In the genomic region with DNA sequence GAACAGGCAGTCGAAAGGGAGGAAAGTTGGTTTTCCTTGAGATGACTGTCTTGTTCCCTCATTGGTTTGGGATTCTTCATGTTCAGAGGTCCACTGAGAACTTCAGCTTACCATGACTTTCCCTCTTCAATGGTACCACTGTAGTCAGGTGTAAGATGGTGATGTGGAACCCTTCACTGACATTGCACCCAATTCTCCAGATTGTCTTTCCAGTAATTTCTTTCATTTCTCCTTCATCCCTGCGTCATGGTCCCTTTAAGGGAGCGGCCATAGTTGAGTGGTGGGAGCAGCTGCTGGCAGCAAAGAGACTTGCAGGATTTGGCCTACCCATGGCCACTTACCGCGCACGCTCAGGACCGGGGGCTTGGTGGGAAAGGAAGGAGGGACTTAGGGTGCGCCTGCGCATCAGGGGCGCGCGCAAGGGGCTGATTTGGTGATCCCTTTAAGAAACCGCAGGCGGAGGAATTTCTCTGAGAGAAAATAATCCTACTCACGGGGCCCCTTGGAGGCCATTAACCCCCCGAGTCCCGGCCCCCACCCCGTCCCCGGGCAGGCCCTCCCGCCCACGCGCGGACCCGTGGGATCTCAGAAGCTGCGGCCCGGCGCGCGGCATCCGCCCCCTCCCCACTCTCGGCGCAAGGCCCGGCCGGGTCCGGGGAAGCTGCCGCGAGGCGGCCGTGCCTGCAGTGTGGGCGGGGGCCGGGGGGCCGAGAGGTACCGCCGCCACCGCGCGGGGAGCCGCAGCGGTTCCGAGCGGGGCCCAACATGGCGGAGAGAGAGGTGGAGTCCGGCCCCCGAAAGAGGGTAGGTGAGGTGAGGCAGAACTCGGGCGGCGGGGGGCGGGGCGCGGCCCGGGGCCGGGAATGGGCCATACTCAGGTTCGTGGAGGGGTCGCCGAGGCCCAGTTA, we compare ENCODE assay signal across 8 cellular contexts. TPM values are rescaled to one million over a fixed set of nuclear protein-coding genes. Genes with fewer than 3 reads are reported as not detected.
A peak's percentile ranks its signal among the peaks of the same experiment; 100 is the strongest.
DNase-seq lines count a peak whose midpoint lies in the region; ATAC-seq and TF ChIP-seq lines count a peak whose summit lies in the region.

Gene ZMYM4 (plus strand): TSS at position 428 of the 908 bp plus-strand sequence. CDS start 338 bp downstream, at position 766.

- peak within 1 kb of the TSS; percentile 94 for H3K4me3 ChIP-seq in RWPE2 (ENCODE audit: severe bottlenecking)

- H3K4me1 Mint-ChIP-seq in activated T-helper 2 cell treated with anti-CD3 and anti-CD28 coated beads, Interferon-gamma antibody, Interleukin-2, Interleukin-4, amounts not matched to agents 10 μg/mL and 5 μg/mL and 100 μg/mL, durations not matched to agents 14 hours and 24 hours and 36 hours (ENCODE audit: low read depth), result peaks cover 28% of the 10 kb centered on the region
- peaks cover 15 to 32% of the 10 kb centered on the region in 2 donors for H3K4me1 Mint-ChIP-seq in natural killer cell

- no peaks in the 10 kb centered on the region for H3K27me3 ChIP-seq in RWPE2 (ENCODE audit: insufficient read depth, poor library complexity, severe bottlenecking)

- H3K36me3 Mint-ChIP-seq in activated T-helper 2 cell treated with anti-CD3 and anti-CD28 coated beads, Interferon-gamma antibody, Interleukin-2, Interleukin-4, amounts not matched to agents 10 μg/mL and 5 μg/mL and 100 μg/mL, durations not matched to agents 14 hours and 24 hours and 36 hours (ENCODE audit: low read depth), result peaks cover 12% of the 10 kb centered on the region
- H3K36me3 Mint-ChIP-seq in natural killer cell, result no peaks in the 10 kb centered on the region

- H3K27ac Mint-ChIP-seq in activated T-helper 2 cell treated with anti-CD3 and anti-CD28 coated beads, Interferon-gamma antibody, Interleukin-2, Interleukin-4, amounts not matched to agents 10 μg/mL and 5 μg/mL and 100 μg/mL, durations not matched to agents 14 hours and 24 hours and 36 hours, result peak within 1 kb of the TSS; percentile 80
- H3K27ac Mint-ChIP-seq in natural killer cell, result peak within 1 kb of the TSS; percentile 83 to 86

- H3K9me3 ChIP-seq in RWPE2 (ENCODE audit: severe bottlenecking), result no peaks in the 10 kb centered on the region

- peak within 1 kb of the TSS; percentile 81 for H3K4me3 Mint-ChIP-seq in activated T-helper 2 cell treated with anti-CD3 and anti-CD28 coated beads, Interferon-gamma antibody, Interleukin-2, Interleukin-4, amounts not matched to agents 10 μg/mL and 5 μg/mL and 100 μg/mL, durations not matched to agents 14 hours and 24 hours and 36 hours (ENCODE audit: low read depth)
- H3K4me3 Mint-ChIP-seq in natural killer cell, result peak within 1 kb of the TSS; percentile 90

- peak; percentile 93 for DNase-seq in DMS79 treated with DMSO at 0.1 percent for 48 hours (lab: John Stamatoyannopoulos, UW)
- peak; percentile 94 to 96 for DNase-seq in Kasumi-1 (lab: John Stamatoyannopoulos, UW)
- DNase-seq in RWPE2 (ENCODE audit: low spot score), result peak; percentile 92
- peak; percentile 87 for DNase-seq in activated T-helper 2 cell treated with anti-CD3 and anti-CD28 coated beads, Interferon-gamma antibody, Interleukin-2, Interleukin-4, amounts not matched to agents 10 μg/mL and 5 μg/mL and 100 μg/mL, durations not matched to agents 14 hours and 24 hours and 36 hours (ENCODE audit: low spot score)
- DNase-seq in fibroblast of peridontal ligament (ENCODE audit: extremely low read depth), result peak; percentile 99
- peak; percentile 81 for DNase-seq in natural killer cell
- peak; percentile 91 for DNase-seq in stimulated activated naive CD4-positive, alpha-beta T cell treated with Interleukin-2 at 50 U/mL for 16 hours (lab: John Stamatoyannopoulos, UW)

- H3K36me3 ChIP-seq in RWPE2 (ENCODE audit: low read depth), result peaks cover 16% of the 10 kb centered on the region

- H3K9me3 Mint-ChIP-seq in activated T-helper 2 cell treated with anti-CD3 and anti-CD28 coated beads, Interferon-gamma antibody, Interleukin-2, Interleukin-4, amounts not matched to agents 10 μg/mL and 5 μg/mL and 100 μg/mL, durations not matched to agents 14 hours and 24 hours and 36 hours, result no peaks in the 10 kb centered on the region
- H3K9me3 Mint-ChIP-seq in natural killer cell, result no peaks in the 10 kb centered on the region

- intact Hi-C loops in activated T-helper 2 cell treated with anti-CD3 and anti-CD28 coated beads, Interferon-gamma antibody, Interleukin-2, Interleukin-4, amounts not matched to agents 10 μg/mL and 5 μg/mL and 100 μg/mL, durations not matched to agents 14 hours and 24 hours and 36 hours (cut with micrococcal nuclease), result loop anchor here (1.0 to 10.0 kb wide), 3 partner anchors 66 to 234 kb away; partner anchors contain the start of gene ZMYM6
- intact Hi-C loops in natural killer cell (cut with micrococcal nuclease), result loop anchor here (2.0 kb wide), 1 partner anchor 76 kb away; the partner anchor contains the start of gene SFPQ

- ATAC-seq in GM21786 (IDR thresholded peaks at IDR 0.05; ENCODE audit: unreplicated experiment) (peak; percentile 89), RWPE2 (ENCODE audit: low read depth) (peak; percentile 95), natural killer cell (peak; percentile 94 to 95 (median 95))

- peak within 1 kb of the TSS; percentile 63 for H3K27ac ChIP-seq in RWPE2 (ENCODE audit: poor library complexity, severe bottlenecking)

- peaks cover 15% of the 10 kb centered on the region for H3K4me1 ChIP-seq in RWPE2 (ENCODE audit: insufficient read depth, poor library complexity, severe bottlenecking)

- H3K27me3 Mint-ChIP-seq in activated T-helper 2 cell treated with anti-CD3 and anti-CD28 coated beads, Interferon-gamma antibody, Interleukin-2, Interleukin-4, amounts not matched to agents 10 μg/mL and 5 μg/mL and 100 μg/mL, durations not matched to agents 14 hours and 24 hours and 36 hours (ENCODE audit: low read depth), result peaks cover 7% of the 10 kb centered on the region
- H3K27me3 Mint-ChIP-seq in natural killer cell (ENCODE audit: low read depth in 2 of 2), result peaks cover 0 to 7% of the 10 kb centered on the region in 2 donors

- TF ChIP-seq CTCF in RWPE2 (IDR thresholded peaks at IDR 0.05; ENCODE audit: poor library complexity, severe bottlenecking) (no peak), natural killer cell (IDR thresholded peaks at IDR 0.05) (no peak)

RNA-seq across cellular contexts. Expression of gene ZMYM4, which starts in this region (rescaled TPM):
- 31.9 and 35.1 TPM in 2 replicates for total RNA-seq in activated T-helper 2 cell treated with anti-CD3 and anti-CD28 coated beads, Interferon-gamma antibody, Interleukin-2, Interleukin-4, amounts not matched to agents 10 μg/mL and 5 μg/mL and 100 μg/mL, durations not matched to agents 14 hours and 24 hours and 36 hours
- 10 to 100 TPM; 41.0 to 48.0 (median 45.8) TPM for total RNA-seq in natural killer cell

Comparison
In these comparisons a context has a peak if more than half of its experiments do, and no peak if none do; other contexts are left out.
1. Peak in every context shown above with its lines: DNase-seq, ATAC-seq, H3K4me3 ChIP-seq and H3K27ac ChIP-seq.